3 cellular contexts compared by ENCODE assay signal in genomic region chr1:53076165-53076564, GRCh38.
TF ChIP-seq lines count a peak whose summit lies in the region.

No MANE protein-coding gene starts in this region.

TF ChIP-seq in SK-N-SH, 30 proteins besides CTCF, POLR2A, EP300 and RAD21:
- TF ChIP-seq ZBTB33 (IDR thresholded peaks at IDR 0.05; ENCODE audit: borderline replicate concordance, low read depth) (no peak), FOSL2 (IDR thresholded peaks at IDR 0.05; ENCODE audit: borderline replicate concordance, low read depth) (no peak), IRF3 (IDR thresholded peaks at IDR 0.05; ENCODE audit: low read depth, low read length) (no peak), RFX5 (IDR thresholded peaks at IDR 0.05; ENCODE audit: low read length) (no peak), USF2 (IDR thresholded peaks at IDR 0.05; ENCODE audit: borderline replicate concordance, low read depth, low read length) (no peak), GABPA (IDR thresholded peaks at IDR 0.05; ENCODE audit: low read depth) (no peak), YY1 (IDR thresholded peaks at IDR 0.05; ENCODE audit: low read depth) (no peak), RXRA (IDR thresholded peaks at IDR 0.05; ENCODE audit: borderline replicate concordance, low read depth) (no peak), EZH2phosphoT487 (IDR thresholded peaks at IDR 0.05; ENCODE audit: borderline replicate concordance, low read depth) (no peak), TEAD4 (IDR thresholded peaks at IDR 0.05; ENCODE audit: borderline replicate concordance, insufficient read depth) (no peak), MAX (IDR thresholded peaks at IDR 0.05; ENCODE audit: low read depth) (no peak), NRF1 (IDR thresholded peaks at IDR 0.05; ENCODE audit: low read depth, low read length) (no peak), USF1 (IDR thresholded peaks at IDR 0.05; ENCODE audit: borderline replicate concordance, low read depth) (no peak)

TF ChIP-seq in SK-N-SH treated with all-trans-retinoic acid at 6 μM for 48 hours, 23 proteins besides CTCF, POLR2A, EP300 and RAD21:
- TF ChIP-seq ZNF70 (CRISPR knock-in tag; IDR thresholded peaks at IDR 0.05) = no peak
- no peak for TF ChIP-seq TCF4 (CRISPR knock-in tag; IDR thresholded peaks at IDR 0.05; ENCODE audit: borderline replicate concordance)
- TF ChIP-seq OSR1 (CRISPR knock-in tag; IDR thresholded peaks at IDR 0.05) = no peak
- TF ChIP-seq TSHZ2 (CRISPR knock-in tag; IDR thresholded peaks at IDR 0.05) = no peak
- no peak for TF ChIP-seq SNAI2 (CRISPR knock-in tag; IDR thresholded peaks at IDR 0.05)
- no peak for TF ChIP-seq ZFP3 (CRISPR knock-in tag; IDR thresholded peaks at IDR 0.05)
- no peak for TF ChIP-seq PPARA (CRISPR knock-in tag; IDR thresholded peaks at IDR 0.05; ENCODE audit: borderline replicate concordance)
- no peak for TF ChIP-seq POU6F1 (CRISPR knock-in tag; IDR thresholded peaks at IDR 0.05; ENCODE audit: borderline replicate concordance, low read depth)
- TF ChIP-seq ARNTL (CRISPR knock-in tag; IDR thresholded peaks at IDR 0.05; ENCODE audit: borderline replicate concordance, low read depth) = no peak
- TF ChIP-seq ZNF8 (CRISPR knock-in tag; IDR thresholded peaks at IDR 0.05) = no peak
- no peak for TF ChIP-seq PATZ1 (CRISPR knock-in tag; IDR thresholded peaks at IDR 0.05; ENCODE audit: borderline replicate concordance)
- no peak for TF ChIP-seq CSDC2 (CRISPR knock-in tag; IDR thresholded peaks at IDR 0.05)
- no peak for TF ChIP-seq ZC3H10 (CRISPR knock-in tag; IDR thresholded peaks at IDR 0.05)
- TF ChIP-seq ESRRG (CRISPR knock-in tag; IDR thresholded peaks at IDR 0.05) = no peak
- no peak for TF ChIP-seq ZNF565 (CRISPR knock-in tag; conservative IDR thresholded peaks at IDR 0.05; ENCODE audit: low read depth)

TF ChIP-seq in IMR-90, 13 proteins besides CTCF, POLR2A, EP300 and RAD21:
- TF ChIP-seq ELK1 (IDR thresholded peaks at IDR 0.05; ENCODE audit: borderline replicate concordance, low read depth, low read length) (no peak), CEBPB (IDR thresholded peaks at IDR 0.05; ENCODE audit: low read depth, low read length) (no peak), NFE2L2 (IDR thresholded peaks at IDR 0.05; ENCODE audit: low read depth, low read length) (no peak), FOS (IDR thresholded peaks at IDR 0.05; ENCODE audit: low read depth, low read length) (no peak), CHD1 (IDR thresholded peaks at IDR 0.05; ENCODE audit: low read depth, low read length) (no peak), SMC3 (IDR thresholded peaks at IDR 0.05; ENCODE audit: low read depth, low read length) (no peak)
